In the genomic region with DNA sequence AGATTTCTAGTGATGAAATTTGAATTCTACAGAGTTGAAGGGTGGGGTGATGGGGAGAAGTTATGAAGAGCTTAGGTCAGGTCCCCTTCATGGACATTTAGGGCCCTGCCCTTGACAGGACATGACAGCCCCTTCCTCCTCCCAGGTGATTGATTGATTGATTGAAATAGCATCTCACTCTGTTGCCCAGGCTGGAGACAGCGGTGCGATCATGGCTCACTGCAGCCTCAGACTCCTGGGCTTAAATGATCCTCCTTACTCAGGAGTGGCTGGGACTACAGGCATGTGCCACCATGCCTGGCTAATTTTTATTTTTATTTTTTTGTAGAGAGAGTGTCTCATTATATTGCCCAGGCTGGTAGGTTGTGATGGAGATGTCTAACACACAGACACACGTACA, we compare ENCODE assay signal across 12 cellular contexts. TPM values are rescaled to one million over a fixed set of nuclear protein-coding genes. Genes with fewer than 3 reads are reported as not detected.
"Had no signal": no experiment of that assay in that cellular context is flagged by ENCODE, and none has a peak within 500 bp of the region (broad histone marks: within the 10 kb centered on the region; RNA-seq: fewer than 3 reads in every experiment).

No MANE protein-coding gene starts in this region.

- H3K4me3 ChIP-seq: GM23248, HAP-1 had no signal

- FAIRE-seq: HepG2 had no signal

- H3K9me3 ChIP-seq: HAP-1 had no signal

- H3K36me3 ChIP-seq: HAP-1 had no signal

- ATAC-seq: HCT116, HepG2 had no signal

- DNase-seq: GM23248, GOT3, H7, HFFc6, KG1 had no signal

- H3K4me1 ChIP-seq: HAP-1 had no signal

- H3K27ac ChIP-seq: GM23248, HL-60 had no signal

- H2AFZ ChIP-seq: GM23248 had no signal

- H3K9ac ChIP-seq: GM23248 had no signal

RNA-seq across cellular contexts. Expression of gene ADRA1D, which starts 59.7 kb away (rescaled TPM):
- total RNA-seq: H4, HT1080 had no signal
- polyA plus RNA-seq: IgD-negative memory B cell had no signal
